1 cellular context compared by ENCODE assay signal in genomic region chr2:175236930-175237329, GRCh38.
A peak's percentile ranks its signal among the peaks of the same experiment; 100 is the strongest.
TF ChIP-seq lines count a peak whose summit lies in the region.

No MANE protein-coding gene starts in this region.

TF ChIP-seq in HepG2, 621 proteins besides CTCF, POLR2A, EP300 and RAD21 (continued from another document):
- TF ChIP-seq, protein P1, sequence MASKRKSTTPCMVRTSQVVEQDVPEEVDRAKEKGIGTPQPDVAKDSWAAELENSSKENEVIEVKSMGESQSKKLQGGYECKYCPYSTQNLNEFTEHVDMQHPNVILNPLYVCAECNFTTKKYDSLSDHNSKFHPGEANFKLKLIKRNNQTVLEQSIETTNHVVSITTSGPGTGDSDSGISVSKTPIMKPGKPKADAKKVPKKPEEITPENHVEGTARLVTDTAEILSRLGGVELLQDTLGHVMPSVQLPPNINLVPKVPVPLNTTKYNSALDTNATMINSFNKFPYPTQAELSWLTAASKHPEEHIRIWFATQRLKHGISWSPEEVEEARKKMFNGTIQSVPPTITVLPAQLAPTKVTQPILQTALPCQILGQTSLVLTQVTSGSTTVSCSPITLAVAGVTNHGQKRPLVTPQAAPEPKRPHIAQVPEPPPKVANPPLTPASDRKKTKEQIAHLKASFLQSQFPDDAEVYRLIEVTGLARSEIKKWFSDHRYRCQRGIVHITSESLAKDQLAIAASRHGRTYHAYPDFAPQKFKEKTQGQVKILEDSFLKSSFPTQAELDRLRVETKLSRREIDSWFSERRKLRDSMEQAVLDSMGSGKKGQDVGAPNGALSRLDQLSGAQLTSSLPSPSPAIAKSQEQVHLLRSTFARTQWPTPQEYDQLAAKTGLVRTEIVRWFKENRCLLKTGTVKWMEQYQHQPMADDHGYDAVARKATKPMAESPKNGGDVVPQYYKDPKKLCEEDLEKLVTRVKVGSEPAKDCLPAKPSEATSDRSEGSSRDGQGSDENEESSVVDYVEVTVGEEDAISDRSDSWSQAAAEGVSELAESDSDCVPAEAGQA (IDR thresholded peaks at IDR 0.05; ENCODE audit: low read depth), result no peak
- TF ChIP-seq, protein P1 (CRISPR knock-in tag; IDR thresholded peaks at IDR 0.05; ENCODE audit: borderline replicate concordance), result no peak
- no peak for TF ChIP-seq PHB2 (IDR thresholded peaks at IDR 0.05; ENCODE audit: partially characterized antibody)
- no peak for TF ChIP-seq GPN1 (CRISPR knock-in tag; IDR thresholded peaks at IDR 0.05; ENCODE audit: borderline replicate concordance)
- peak; percentile 18; the same call in 1 of the 2 replicates for TF ChIP-seq HNF4A (CRISPR knock-in tag; IDR thresholded peaks at IDR 0.05)
- no peak for TF ChIP-seq CCDC6 (CRISPR knock-in tag; IDR thresholded peaks at IDR 0.05)
- 0 out of 2 replicates have a peak, but pooled peaks have one; percentile 24 for TF ChIP-seq CREB1 (IDR thresholded peaks at IDR 0.05)
- TF ChIP-seq CREB1 (CRISPR knock-in tag; IDR thresholded peaks at IDR 0.05), result no peak
- peak; percentile 34; the same call in 1 of the 2 replicates for TF ChIP-seq CEBPG (CRISPR knock-in tag; IDR thresholded peaks at IDR 0.05)
- TF ChIP-seq, protein P2, sequence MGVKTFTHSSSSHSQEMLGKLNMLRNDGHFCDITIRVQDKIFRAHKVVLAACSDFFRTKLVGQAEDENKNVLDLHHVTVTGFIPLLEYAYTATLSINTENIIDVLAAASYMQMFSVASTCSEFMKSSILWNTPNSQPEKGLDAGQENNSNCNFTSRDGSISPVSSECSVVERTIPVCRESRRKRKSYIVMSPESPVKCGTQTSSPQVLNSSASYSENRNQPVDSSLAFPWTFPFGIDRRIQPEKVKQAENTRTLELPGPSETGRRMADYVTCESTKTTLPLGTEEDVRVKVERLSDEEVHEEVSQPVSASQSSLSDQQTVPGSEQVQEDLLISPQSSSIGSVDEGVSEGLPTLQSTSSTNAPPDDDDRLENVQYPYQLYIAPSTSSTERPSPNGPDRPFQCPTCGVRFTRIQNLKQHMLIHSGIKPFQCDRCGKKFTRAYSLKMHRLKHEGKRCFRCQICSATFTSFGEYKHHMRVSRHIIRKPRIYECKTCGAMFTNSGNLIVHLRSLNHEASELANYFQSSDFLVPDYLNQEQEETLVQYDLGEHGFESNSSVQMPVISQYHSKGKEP (CRISPR knock-in tag; IDR thresholded peaks at IDR 0.05), result no peak
- no peak for TF ChIP-seq HIVEP1 (CRISPR knock-in tag; IDR thresholded peaks at IDR 0.05)
